Comparison of ENCODE assay signal across 8 cellular contexts in the genomic region with DNA sequence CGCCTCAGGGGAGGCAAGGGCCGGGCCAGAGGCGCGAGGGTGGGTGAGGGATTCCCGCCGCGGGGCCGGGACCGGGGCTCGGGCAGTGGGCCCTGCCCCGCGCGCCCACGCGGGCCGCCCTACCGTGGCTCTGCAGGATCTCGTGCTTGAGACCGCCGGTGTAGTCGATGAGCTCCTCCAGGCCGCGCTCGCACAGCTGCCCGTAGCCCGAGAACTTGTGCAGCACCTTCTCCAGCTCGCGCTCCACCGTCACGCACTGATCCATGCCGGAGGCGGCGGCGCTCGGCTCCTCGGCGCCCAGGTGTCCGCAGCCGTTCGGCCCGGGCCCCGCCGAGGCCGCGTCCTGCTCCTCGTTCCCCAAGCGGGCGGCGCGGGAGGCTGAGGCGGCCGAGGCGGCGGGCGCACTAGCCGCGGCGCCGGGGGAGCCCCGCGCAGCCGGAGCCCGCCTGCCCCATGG. TPM values are rescaled to one million over a fixed set of nuclear protein-coding genes. Genes with fewer than 3 reads are reported as not detected.
A peak's percentile ranks its signal among the peaks of the same experiment; 100 is the strongest.
DNase-seq lines count a peak whose midpoint lies in the region; ATAC-seq and TF ChIP-seq lines count a peak whose summit lies in the region.
"Not testable (repeated sequence)": the region's sequence is repeated elsewhere in the genome, so short reads cannot be mapped to it uniquely, and the experiment has no call there.

No MANE protein-coding gene starts in this region.

- peak; percentile 32 for DNase-seq in BE2C
- peak; percentile 42 to 51 for DNase-seq in SJSA1 (ENCODE audit: low read depth in 1 of 2, low spot score in 2 of 2)
- DNase-seq in activated gamma-delta T cell treated with anti-CD3 and anti-CD28 coated beads, Interleukin-2, amount 50 U/mL, for 16 hours (ENCODE audit: low read depth) = peak; percentile 37
- peak; percentile 44 for DNase-seq in fibroblast of mammary gland (ENCODE audit: low read depth)
- DNase-seq in stimulated activated CD4-positive, alpha-beta T cell treated with anti-CD3 and anti-CD28 coated beads, Interleukin-4, amount 100 ng/mL, for 4 hours = peak; percentile 53 to 56

- ATAC-seq in GM19438 (IDR thresholded peaks at IDR 0.05; ENCODE audit: low read depth, unreplicated experiment) (peak; percentile 25), HG03103 (IDR thresholded peaks at IDR 0.05; ENCODE audit: low read depth, unreplicated experiment) (peak; percentile 28)

- H3K9me3 ChIP-seq in BE2C; SJSA1 (replicated peaks); mononuclear cell (ENCODE audit: low read depth, low read length): not testable (repeated sequence)

- H3K4me3 ChIP-seq in BE2C (ENCODE audit: low read depth, low read length) (peak overlapping the region; percentile 56), SJSA1 (peak overlapping the region; percentile 43), fibroblast of mammary gland (ENCODE audit: control insufficient read depth, low read depth, low read length) (peak overlapping the region; percentile 51), mononuclear cell (ENCODE audit: low read length) (peak overlapping the region; percentile 54)

- not testable (repeated sequence) for H3K27me3 ChIP-seq in BE2C; SJSA1 (replicated peaks); mononuclear cell (ENCODE audit: insufficient read depth, low read length)

- H3K4me1 ChIP-seq in BE2C; SJSA1 (replicated peaks); mononuclear cell (ENCODE audit: insufficient read depth, low read length): not testable (repeated sequence)

- not testable (repeated sequence) for H3K36me3 ChIP-seq in BE2C, SJSA1

- not testable (repeated sequence) for H3K27ac ChIP-seq in SJSA1

- not testable (repeated sequence) for TF ChIP-seq CTCF in BE2C (IDR thresholded peaks at IDR 0.05; ENCODE audit: low read depth, low read length); fibroblast of mammary gland (conservative IDR thresholded peaks at IDR 0.05; ENCODE audit: control insufficient read depth, insufficient read depth, low read depth, low read length)

RNA-seq across cellular contexts. Expression of a gene that starts 54.2 kb away (rescaled TPM):
- polyA plus RNA-seq in BE2C (2012; ENCODE audit: insufficient read depth, insufficient read length, low read depth) = not detected
- total RNA-seq in SJSA1 (2014; rRNA removed; shearing (Covaris generic)) = 0.56 TPM in 1 of 2 replicates, not detected in the other
- 2.7 TPM for total RNA-seq in mononuclear cell
